ENCODE assay signal across 8 cellular contexts in genomic region chr16:21708533-21709115, GRCh38. TPM values are rescaled to one million over a fixed set of nuclear protein-coding genes. Genes with fewer than 3 reads are reported as not detected.
A peak's percentile ranks its signal among the peaks of the same experiment; 100 is the strongest.
DNase-seq lines count a peak whose midpoint lies in the region; ATAC-seq and TF ChIP-seq lines count a peak whose summit lies in the region.

No MANE protein-coding gene starts in this region.

- no peak overlapping the region for H3K4me3 Mint-ChIP-seq in activated T-helper 2 cell treated with anti-CD3 and anti-CD28 coated beads, Interferon-gamma antibody, Interleukin-2, Interleukin-4, amounts not matched to agents 10 μg/mL and 5 μg/mL and 100 μg/mL, durations not matched to agents 14 hours and 24 hours and 36 hours (ENCODE audit: low read depth)
- no peak overlapping the region for H3K4me3 Mint-ChIP-seq in osteocyte (ENCODE audit: unreplicated experiment)

- DNase-seq in DMS153 treated with DMSO at 0.1 percent for 48 hours (lab: John Stamatoyannopoulos, UW; ENCODE audit: unreplicated experiment) = peak; percentile 11
- DNase-seq in LNCaP clone FGC (ENCODE audit: low read depth) = peak; percentile 28
- peak; percentile 70 for DNase-seq in RWPE1 (ENCODE audit: low spot score)
- peak; percentile 71 for DNase-seq in activated T-helper 2 cell treated with anti-CD3 and anti-CD28 coated beads, Interferon-gamma antibody, Interleukin-2, Interleukin-4, amounts not matched to agents 10 μg/mL and 5 μg/mL and 100 μg/mL, durations not matched to agents 14 hours and 24 hours and 36 hours (ENCODE audit: low spot score)
- DNase-seq in foreskin fibroblast = peak; percentile 41 to 82
- no peak for DNase-seq in osteocyte (ENCODE audit: extremely low spot score, unreplicated experiment)
- peak; percentile 71 to 86 for DNase-seq in tibial artery

- no peak for ATAC-seq in HG03196 (IDR thresholded peaks at IDR 0.05; ENCODE audit: unreplicated experiment)

- H3K27ac Mint-ChIP-seq in activated T-helper 2 cell treated with anti-CD3 and anti-CD28 coated beads, Interferon-gamma antibody, Interleukin-2, Interleukin-4, amounts not matched to agents 10 μg/mL and 5 μg/mL and 100 μg/mL, durations not matched to agents 14 hours and 24 hours and 36 hours = no peak overlapping the region
- no peak overlapping the region for H3K27ac Mint-ChIP-seq in osteocyte (ENCODE audit: unreplicated experiment)

- peak; percentile 74 for TF ChIP-seq CTCF in LNCaP clone FGC (IDR thresholded peaks at IDR 0.05; ENCODE audit: control insufficient read depth, extremely low read depth, insufficient read depth)
- peak; percentile 82 for TF ChIP-seq CTCF in RWPE1 (conservative IDR thresholded peaks at IDR 0.05; ENCODE audit: low read depth)
- peak; percentile 75 for TF ChIP-seq CTCF in foreskin fibroblast (IDR thresholded peaks at IDR 0.05; ENCODE audit: low read depth, low read length)
- TF ChIP-seq CTCF in osteocyte (IDR thresholded peaks at IDR 0.05) = peak; percentile 89
- peak; percentile 71 to 74 for TF ChIP-seq CTCF in tibial artery (IDR thresholded peaks at IDR 0.05)

- H3K27me3 Mint-ChIP-seq in activated T-helper 2 cell treated with anti-CD3 and anti-CD28 coated beads, Interferon-gamma antibody, Interleukin-2, Interleukin-4, amounts not matched to agents 10 μg/mL and 5 μg/mL and 100 μg/mL, durations not matched to agents 14 hours and 24 hours and 36 hours (ENCODE audit: low read depth) = peaks cover 2% of the 10 kb centered on the region
- peaks cover 12% of the 10 kb centered on the region for H3K27me3 Mint-ChIP-seq in osteocyte (ENCODE audit: unreplicated experiment)

- H3K9me3 Mint-ChIP-seq in activated T-helper 2 cell treated with anti-CD3 and anti-CD28 coated beads, Interferon-gamma antibody, Interleukin-2, Interleukin-4, amounts not matched to agents 10 μg/mL and 5 μg/mL and 100 μg/mL, durations not matched to agents 14 hours and 24 hours and 36 hours = no peaks in the 10 kb centered on the region
- no peaks in the 10 kb centered on the region for H3K9me3 Mint-ChIP-seq in osteocyte (ENCODE audit: unreplicated experiment)

- peaks cover 0 to 9% (median 1%) of the 10 kb centered on the region in 4 donors for H3K4me1 ChIP-seq in tibial artery

- no peaks in the 10 kb centered on the region for H3K27me3 ChIP-seq in tibial artery

- no peaks in the 10 kb centered on the region for H3K9me3 ChIP-seq in tibial artery

- H3K27ac ChIP-seq in RWPE1 = no peak overlapping the region
- no peak overlapping the region for H3K27ac ChIP-seq in tibial artery

- POLR2A ChIA-PET in RWPE1 (lab: Yijun Ruan, JAX; ENCODE audit: low non-redundant PET) = no interaction called here

- H3K36me3 Mint-ChIP-seq in activated T-helper 2 cell treated with anti-CD3 and anti-CD28 coated beads, Interferon-gamma antibody, Interleukin-2, Interleukin-4, amounts not matched to agents 10 μg/mL and 5 μg/mL and 100 μg/mL, durations not matched to agents 14 hours and 24 hours and 36 hours (ENCODE audit: low read depth) = no peaks in the 10 kb centered on the region
- H3K36me3 Mint-ChIP-seq in osteocyte (ENCODE audit: unreplicated experiment) = no peaks in the 10 kb centered on the region

- peaks cover 5% of the 10 kb centered on the region for H3K4me1 Mint-ChIP-seq in activated T-helper 2 cell treated with anti-CD3 and anti-CD28 coated beads, Interferon-gamma antibody, Interleukin-2, Interleukin-4, amounts not matched to agents 10 μg/mL and 5 μg/mL and 100 μg/mL, durations not matched to agents 14 hours and 24 hours and 36 hours (ENCODE audit: low read depth)
- no peaks in the 10 kb centered on the region for H3K4me1 Mint-ChIP-seq in osteocyte (ENCODE audit: unreplicated experiment)

- intact Hi-C loops in activated T-helper 2 cell treated with anti-CD3 and anti-CD28 coated beads, Interferon-gamma antibody, Interleukin-2, Interleukin-4, amounts not matched to agents 10 μg/mL and 5 μg/mL and 100 μg/mL, durations not matched to agents 14 hours and 24 hours and 36 hours (cut with micrococcal nuclease) = loop anchor here (1.0 to 2.0 kb wide), 2 partner anchors 51 to 124 kb away; no protein-coding TSS in a partner anchor
- intact Hi-C loops in tibial artery (cut with DNase I; ENCODE audit: low total_unique reads) = loop anchor here (5.0 kb wide), 1 partner anchor 51 kb away; no protein-coding TSS in a partner anchor

- no peaks in the 10 kb centered on the region for H3K36me3 ChIP-seq in tibial artery

- CTCF ChIA-PET in RWPE1 (lab: Yijun Ruan, JAX) = interaction anchor here (0.6 to 3.7 kb wide), 7 partner anchors 13 to 988 kb away, joined by 3 to 31 read pairs (median 3); no protein-coding TSS in a partner anchor

- H3K4me3 ChIP-seq in LNCaP clone FGC (ENCODE audit: low read depth, low read length) = no peak overlapping the region
- H3K4me3 ChIP-seq in foreskin fibroblast (ENCODE audit: low read depth in 1 of 2, low read length in 2 of 2) = no peak overlapping the region
- H3K4me3 ChIP-seq in tibial artery = no peak overlapping the region

RNA-seq across cellular contexts. Expression of gene OTOA, which starts 44.9 kb away (rescaled TPM):
- 0.07 TPM in 1 of 2 replicates, not detected in the other for total RNA-seq in activated T-helper 2 cell treated with anti-CD3 and anti-CD28 coated beads, Interferon-gamma antibody, Interleukin-2, Interleukin-4, amounts not matched to agents 10 μg/mL and 5 μg/mL and 100 μg/mL, durations not matched to agents 14 hours and 24 hours and 36 hours
- 0.08 TPM in 1 of 2 replicates, not detected in the other for total RNA-seq in osteocyte

RNA-seq across cellular contexts. Expression of gene IGSF6, which starts 56.2 kb away (rescaled TPM):
- total RNA-seq in activated T-helper 2 cell treated with anti-CD3 and anti-CD28 coated beads, Interferon-gamma antibody, Interleukin-2, Interleukin-4, amounts not matched to agents 10 μg/mL and 5 μg/mL and 100 μg/mL, durations not matched to agents 14 hours and 24 hours and 36 hours = not detected in 2 replicates
- not detected in 2 replicates for total RNA-seq in osteocyte
